Comparison of ENCODE assay signal across 8 cellular contexts in the genomic region with DNA sequence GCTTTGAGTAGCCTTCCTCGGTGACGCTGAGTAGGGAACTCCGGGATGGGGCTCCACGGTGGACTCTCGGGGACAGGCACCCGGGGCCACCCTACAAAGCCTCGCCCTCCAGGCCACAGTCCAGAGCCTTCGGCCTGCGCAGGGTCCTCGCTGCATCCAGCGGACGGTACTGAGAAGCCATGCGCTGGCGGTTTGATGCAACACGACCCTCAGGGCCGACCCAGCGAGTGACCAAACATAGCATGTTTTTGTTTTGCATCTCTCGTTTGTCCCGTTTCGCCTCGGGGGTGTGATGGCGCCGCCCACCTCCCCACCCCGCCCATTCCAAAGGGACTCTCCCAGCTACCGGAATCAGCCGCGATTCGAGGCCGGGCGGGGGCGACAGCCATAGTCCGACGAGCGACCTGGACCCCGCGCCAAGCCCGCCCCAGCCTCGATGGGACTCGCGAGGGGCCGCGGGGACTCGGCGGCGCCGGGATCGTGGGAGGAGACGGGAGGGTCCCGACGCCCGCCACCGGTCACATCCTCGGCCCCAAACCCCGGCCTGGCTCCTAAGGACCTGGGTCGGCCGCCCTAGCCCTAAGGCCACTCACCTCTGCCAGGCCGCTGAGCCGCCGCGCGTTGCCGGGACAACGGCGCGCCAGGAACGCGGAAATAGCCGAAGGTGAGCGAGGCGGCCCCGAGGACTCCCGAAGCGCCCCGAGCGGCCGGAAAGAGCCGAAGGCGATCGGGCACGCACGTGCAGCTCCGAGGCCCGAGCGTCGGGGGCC. TPM values are rescaled to one million over a fixed set of nuclear protein-coding genes. Genes with fewer than 3 reads are reported as not detected.
A peak's percentile ranks its signal among the peaks of the same experiment; 100 is the strongest.
DNase-seq lines count a peak whose midpoint lies in the region; ATAC-seq, FAIRE-seq and TF ChIP-seq lines count a peak whose summit lies in the region.

No MANE protein-coding gene starts in this region.

- 0 out of 2 replicates have a peak, but pooled peaks cover 5% of the 10 kb centered on the region for H3F3A ChIP-seq in OCI-LY1 (ENCODE audit: insufficient read depth, low read length)

- no peak overlapping the region for H2AFZ ChIP-seq in OCI-LY1 (ENCODE audit: low read length)

- H4K20me1 ChIP-seq in OCI-LY1 (ENCODE audit: insufficient read depth, low read length): no peaks in the 10 kb centered on the region

- peak; percentile 93 for DNase-seq in AG08395 (ENCODE audit: low spot score)
- peak; percentile 91 for DNase-seq in HT-29 (ENCODE audit: low spot score)
- peak; percentile 92 for DNase-seq in activated CD8-positive, alpha-beta memory T cell treated with anti-CD3 and anti-CD28 coated beads, Interleukin-2, amount 50 U/mL, for 4 hours
- DNase-seq in mesenteric fat pad (ENCODE audit: low spot score): peak; percentile 97
- DNase-seq in stimulated activated CD8-positive, alpha-beta memory T cell treated with anti-CD3 and anti-CD28 coated beads, Interleukin-12 subunit alpha, Interleukin-12 subunit beta, amount 100 ng/mL, for 24 hours (ENCODE audit: extremely low read depth): peak; percentile 77

- peak; percentile 43 for ATAC-seq in GM19035 (IDR thresholded peaks at IDR 0.05; ENCODE audit: unreplicated experiment)

- TF ChIP-seq CTCF in OCI-LY1 (IDR thresholded peaks at IDR 0.05; ENCODE audit: low read length): no peak

- peaks cover 4% of the 10 kb centered on the region for H3K36me3 ChIP-seq in OCI-LY1 (ENCODE audit: insufficient read depth, low read length)

- no peaks in the 10 kb centered on the region for H3K9me2 ChIP-seq in OCI-LY1 (ENCODE audit: low read depth, low read length)

- H3K9ac ChIP-seq in OCI-LY1 (ENCODE audit: low read length): peak overlapping the region; percentile 75

- peaks cover 22% of the 10 kb centered on the region for H3K79me2 ChIP-seq in OCI-LY1 (ENCODE audit: insufficient read depth, low read length)

- H3K9me3 ChIP-seq in OCI-LY1 (ENCODE audit: low read length): no peaks in the 10 kb centered on the region

- H3K4me3 ChIP-seq in OCI-LY1 (ENCODE audit: low read depth, low read length, poor library complexity, severe bottlenecking): peak overlapping the region; percentile 72

- H3K4me2 ChIP-seq in OCI-LY1 (ENCODE audit: low read length): peak overlapping the region; percentile 76

- H3K4me1 ChIP-seq in OCI-LY1 (ENCODE audit: insufficient read depth, low read length, severe bottlenecking): peaks cover 38% of the 10 kb centered on the region

- FAIRE-seq in endometrium (lab: Jason Lieb, UNC): peak; percentile 4

- peak overlapping the region; percentile 79 for H3K27ac ChIP-seq in OCI-LY1 (ENCODE audit: low read depth, low read length, poor library complexity, severe bottlenecking)

- H3K27me3 ChIP-seq in OCI-LY1 (ENCODE audit: insufficient read depth, low read length): no peaks in the 10 kb centered on the region

RNA-seq across cellular contexts. Expression of a gene that starts 1.6 kb away (rescaled TPM):
- total RNA-seq in HT-29 (2014; rRNA removed; shearing (Covaris generic)): 12.5 and 16.3 TPM in 2 replicates
- total RNA-seq in mesenteric fat pad: 12.7 TPM

RNA-seq across cellular contexts. Expression of a gene that starts 1.9 kb away (rescaled TPM):
- total RNA-seq in HT-29 (2014; rRNA removed; shearing (Covaris generic)): 9.7 and 10.6 TPM in 2 replicates
- 15.4 TPM for total RNA-seq in mesenteric fat pad

Comparison
In these comparisons a context has a peak if more than half of its experiments do, and no peak if none do; other contexts are left out.
1. Peak in every context shown above with its lines: DNase-seq, ATAC-seq, H3K4me3 ChIP-seq and H3K27ac ChIP-seq.